35 cellular contexts compared by ENCODE assay signal in the genomic region with DNA sequence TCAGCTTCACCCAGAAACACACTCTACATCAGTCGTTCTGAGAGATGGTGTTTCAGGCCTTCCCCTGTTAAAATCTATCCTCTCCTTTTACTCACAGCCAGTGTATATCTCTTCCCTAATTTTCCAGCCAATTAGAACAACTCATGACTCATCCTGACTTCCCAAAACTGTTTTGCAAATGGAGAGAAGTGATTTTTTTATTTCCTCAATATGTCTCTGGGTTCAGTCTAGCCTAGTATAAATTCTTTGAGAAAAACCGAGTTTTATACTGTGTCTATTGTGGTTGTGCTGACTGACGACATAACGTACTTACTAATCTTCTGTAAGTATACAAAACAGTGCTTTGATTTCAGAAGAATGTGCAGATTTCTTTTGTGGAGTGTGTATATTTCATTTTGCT. TPM values are rescaled to one million over a fixed set of nuclear protein-coding genes. Genes with fewer than 3 reads are reported as not detected.
DNase-seq lines count a peak whose midpoint lies in the region; TF ChIP-seq lines count a peak whose summit lies in the region.
"Had no signal": no experiment of that assay in that cellular context is flagged by ENCODE, and none has a peak within 500 bp of the region (broad histone marks: within the 10 kb centered on the region; RNA-seq: fewer than 3 reads in every experiment).

No MANE protein-coding gene starts in this region.

- no peaks in the 10 kb centered on the region for H3K27me3 ChIP-seq in SJSA1 (replicated peaks)
- H3K27me3 ChIP-seq in fibroblast of lung (ENCODE audit: control insufficient read depth, insufficient read depth, low read length) = no peaks in the 10 kb centered on the region
- no peaks in the 10 kb centered on the region for H3K27me3 ChIP-seq in osteoblast (ENCODE audit: insufficient read depth, low read length)
- H3K27me3 ChIP-seq: ascending aorta, BLaER1, esophagus muscularis mucosa, vagina had no signal

- no peaks in the 10 kb centered on the region for H4K20me1 ChIP-seq in fibroblast of lung (ENCODE audit: control insufficient read depth, extremely low read depth, insufficient read depth, low read length)
- no peaks in the 10 kb centered on the region for H4K20me1 ChIP-seq in osteoblast (ENCODE audit: insufficient read depth, low read length)
- H4K20me1 ChIP-seq: BLaER1 had no signal

- H3K4me1 ChIP-seq in SJSA1 (replicated peaks) (peaks cover 36% of the 10 kb centered on the region), fibroblast of lung (ENCODE audit: control insufficient read depth, extremely low read depth, insufficient read depth, low read length) (peaks cover 12% of the 10 kb centered on the region), osteoblast (ENCODE audit: insufficient read depth, low read length) (peaks cover 23% of the 10 kb centered on the region)
- H3K4me1 ChIP-seq: ascending aorta, BLaER1, parathyroid adenoma had no signal

- DNase-seq in CD1c-positive myeloid dendritic cell (ENCODE audit: extremely low spot score) (peak; percentile 71), SJSA1 (ENCODE audit: low read depth in 1 of 2, low spot score in 2 of 2) (peak in 1 of 2 experiments; percentile 64), fibroblast of lung (ENCODE audit: low read depth in 2 of 2) (peak; percentile 54 to 72), osteoblast (ENCODE audit: insufficient read length, low spot score, missing footprints) (no peak), NCI-H1930 (lab: John Stamatoyannopoulos, UW) (no peak), HuH-7 (ENCODE audit: low spot score) (no peak), islet precursor cell (no peak)
- DNase-seq in stimulated activated naive CD4-positive, alpha-beta T cell (lab: John Stamatoyannopoulos, UW) = no peak
- DNase-seq: ACHN; activated CD4-positive, alpha-beta T cell treated with anti-CD3 and anti-CD28 coated beads, Interleukin-2, amount 10 ng/mL, durations not matched to agents 24 days and 14 days; activated effector memory CD4-positive, alpha-beta T cell treated with anti-CD3 and anti-CD28 coated beads, Interleukin-2, amount 50 U/mL, for 16 hours; activated naive CD8-positive, alpha-beta T cell treated with anti-CD3 and anti-CD28 coated beads for 36 hours; caudate nucleus; DMS79 treated with DMSO at 0.1 percent for 48 hours; GF-D8; hippocampal formation; left colon; MM.1S; NCI-H1105 treated with DMSO at 0.1 percent for 48 hours; NCI-H2029; NCI-H524 treated with DMSO at 0.1 percent for 48 hours; OCI-M1; retina; stimulated activated CD4-positive, alpha-beta T cell treated with anti-CD3 and anti-CD28 coated beads, Interleukin-1b, Interleukin-23, amount 100 ng/mL, for 48 hours; stimulated activated naive CD8-positive, alpha-beta T cell treated with anti-CD3 and anti-CD28 coated beads, Interleukin-15, amount 100 ng/mL, for 72 hours; T-helper 1 cell had no signal

- H3K36me3 ChIP-seq in SJSA1 = no peaks in the 10 kb centered on the region
- no peaks in the 10 kb centered on the region for H3K36me3 ChIP-seq in fibroblast of lung (ENCODE audit: control insufficient read depth, insufficient read depth, low read length)
- no peaks in the 10 kb centered on the region for H3K36me3 ChIP-seq in osteoblast (ENCODE audit: insufficient read depth, low read length)
- H3K36me3 ChIP-seq: ascending aorta, BLaER1, esophagus muscularis mucosa, vagina had no signal

- H3K4me2 ChIP-seq in fibroblast of lung (ENCODE audit: extremely low read depth, insufficient read depth, low read length) (peak overlapping the region; percentile 1), osteoblast (ENCODE audit: insufficient read depth, low read length) (peak overlapping the region; percentile 28)
- H3K4me2 ChIP-seq: BLaER1, GM23338, KMS-11 had no signal

- no peaks in the 10 kb centered on the region for H3K79me2 ChIP-seq in fibroblast of lung (ENCODE audit: control insufficient read depth, insufficient read depth, low read length)
- H3K79me2 ChIP-seq in osteoblast (ENCODE audit: insufficient read depth, low read length) = no peaks in the 10 kb centered on the region
- H3K79me2 ChIP-seq: parathyroid adenoma had no signal

- no peak overlapping the region for H3K4me3 ChIP-seq in SJSA1
- H3K4me3 ChIP-seq in fibroblast of lung (replicated peaks in 1 of 4; ENCODE audit: control extremely low read depth in 1 of 4, insufficient read depth in 1 of 4, low read depth in 3 of 4, low read length in 4 of 4) = no peak overlapping the region
- no peak overlapping the region for H3K4me3 ChIP-seq in osteoblast (ENCODE audit: insufficient read depth, low read length)
- H3K4me3 ChIP-seq: ascending aorta, BLaER1, esophagus muscularis mucosa, GM23338, SK-N-MC, skin epidermis, vagina had no signal

- H3K9me3 ChIP-seq in SJSA1 (replicated peaks) (no peaks in the 10 kb centered on the region), fibroblast of lung (ENCODE audit: control insufficient read depth, insufficient read depth, low read depth, low read length) (no peaks in the 10 kb centered on the region), osteoblast (ENCODE audit: low read depth, low read length) (no peaks in the 10 kb centered on the region)
- H3K9me3 ChIP-seq: ascending aorta, BLaER1, esophagus muscularis mucosa, vagina had no signal

- no peak overlapping the region for H3K9ac ChIP-seq in fibroblast of lung (ENCODE audit: insufficient read depth, low read length)
- H3K9ac ChIP-seq: BLaER1, KMS-11, parathyroid adenoma had no signal

- H3K27ac ChIP-seq in SJSA1 (peak overlapping the region; percentile 47), fibroblast of lung (ENCODE audit: insufficient read depth, low read length) (no peak overlapping the region), osteoblast (ENCODE audit: low read depth, low read length) (no peak overlapping the region)
- H3K27ac ChIP-seq: ascending aorta, BLaER1, esophagus muscularis mucosa, KMS-11, parathyroid adenoma, SK-N-MC, vagina had no signal

- H2AFZ ChIP-seq in fibroblast of lung (ENCODE audit: low read length) = peak overlapping the region; percentile 67
- peak overlapping the region; percentile 73 for H2AFZ ChIP-seq in osteoblast (ENCODE audit: low read length)
- H2AFZ ChIP-seq: GM23338, parathyroid adenoma had no signal

- TF ChIP-seq CTCF in fibroblast of lung (conservative IDR thresholded peaks at IDR 0.05 in 1 of 2, IDR thresholded peaks at IDR 0.05 in 1 of 2; ENCODE audit: low read depth in 1 of 2, low read length in 2 of 2) (no peak), osteoblast (IDR thresholded peaks at IDR 0.05; ENCODE audit: extremely low read depth, low read depth, low read length) (no peak)

RNA-seq across cellular contexts. Expression of gene CAST, which starts 28.4 kb away (rescaled TPM):
- 234 and 272 TPM in 2 replicates for total RNA-seq in SJSA1 (2014; rRNA removed; shearing (Covaris generic))
- total RNA-seq in fibroblast of lung (153 and 203 TPM in 2 replicates), osteoblast (278 and 281 TPM in 2 replicates)
- 378 TPM in 2 replicates for polyA plus RNA-seq in fibroblast of lung
- polyA plus RNA-seq in fibroblast of lung (2012) = 255 and 278 TPM in 2 replicates
- 43.3 and 57.6 TPM in 2 replicates for polyA minus RNA-seq in fibroblast of lung (ENCODE audit: low replicate concordance)

Comparison
In these comparisons a context has a peak if more than half of its experiments do, and no peak if none do; other contexts are left out.
1. DNase-seq: peak in CD1c-positive myeloid dendritic cell (single experiment) and fibroblast of lung (2 of 2); none in osteoblast (single experiment), NCI-H1930 (0 of 2), HuH-7 (single experiment), islet precursor cell (single experiment) and stimulated activated naive CD4-positive, alpha-beta T cell (0 of 6).